ENCODE assay signal across 12 cellular contexts in the genomic region with DNA sequence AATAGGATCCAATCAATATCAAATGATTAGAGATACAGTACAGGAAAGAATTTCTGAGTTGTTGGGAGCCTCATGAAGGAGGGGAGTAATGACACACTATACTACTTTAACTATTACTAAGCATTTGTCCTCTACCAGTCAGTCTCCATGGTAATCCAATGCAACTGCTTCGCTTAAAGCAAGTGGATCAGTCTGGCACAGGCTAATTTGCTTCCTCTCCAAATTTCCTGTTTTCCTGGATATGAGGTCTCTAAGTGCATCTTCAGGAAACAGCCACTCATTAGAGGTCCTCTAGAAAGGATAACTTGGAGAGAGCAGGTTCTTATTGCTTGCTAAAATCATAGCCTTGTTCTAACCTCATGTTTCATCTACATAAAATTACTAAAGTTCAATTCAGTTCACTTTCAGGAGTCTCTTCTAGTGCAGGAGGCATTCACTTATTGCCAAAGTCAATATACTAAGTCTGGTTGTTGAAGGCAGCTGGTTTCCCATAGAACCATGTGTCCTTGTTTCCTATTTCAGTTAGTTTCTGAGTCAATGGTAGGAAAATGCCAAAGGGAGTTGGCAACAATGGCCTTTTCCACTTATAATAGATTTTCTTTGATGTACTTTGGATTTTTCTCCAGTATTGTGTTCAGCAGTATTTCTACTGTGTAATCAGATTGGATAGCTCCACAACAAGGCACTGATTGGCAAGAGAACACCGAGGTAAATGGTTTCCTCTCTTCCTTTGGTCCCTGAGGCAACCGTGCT. TPM values are rescaled to one million over a fixed set of nuclear protein-coding genes. Genes with fewer than 3 reads are reported as not detected.
DNase-seq lines count a peak whose midpoint lies in the region; ATAC-seq and TF ChIP-seq lines count a peak whose summit lies in the region.
"Had no signal": no experiment of that assay in that cellular context is flagged by ENCODE, and none has a peak within 500 bp of the region (broad histone marks: within the 10 kb centered on the region; RNA-seq: fewer than 3 reads in every experiment).

No MANE protein-coding gene starts in this region.

- intact Hi-C loops in esophagus squamous epithelium (cut with DNase I) = no loop called here

- DNase-seq in AG04449 (ENCODE audit: low read depth, low spot score) (peak; percentile 12), RPMI7951 (ENCODE audit: low read depth) (peak; percentile 32), esophagus squamous epithelium (lab: John Stamatoyannopoulos, UW) (no peak), T-helper 2 cell (no peak), HUDEP-2 (lab: John Stamatoyannopoulos, UW; ENCODE audit: unreplicated experiment in 76 of 76) (no peak)
- DNase-seq: activated T-cell treated with anti-CD3 and anti-CD28 coated beads, Interleukin-2, amount 50 U/mL, for 48 hours; DND-41; Kasumi-1; occipital lobe had no signal

- 31 to 53% methylated on average over 3 of the region's 3 CpGs for WGBS in esophagus squamous epithelium, 2 donors
- WGBS in mesodermal cell (ENCODE audit: insufficient coverage in 2 of 2), 2 experiments = 56% methylated on average over 2 of the region's 3 CpGs; no CpG with 5 or more reads in 1 of the 2 experiments

- H3K4me3 ChIP-seq in AG04449 (ENCODE audit: low read depth, low read length) = no peak overlapping the region
- H3K4me3 ChIP-seq in esophagus squamous epithelium = no peak overlapping the region
- H3K4me3 ChIP-seq in mesodermal cell (ENCODE audit: extremely low read depth, insufficient read depth, low read length, poor library complexity, severe bottlenecking) = no peak overlapping the region

- TF ChIP-seq CTCF in AG04449 (IDR thresholded peaks at IDR 0.05; ENCODE audit: insufficient read depth, low read length, missing control alignments) (no peak), esophagus squamous epithelium (IDR thresholded peaks at IDR 0.05) (no peak)

- CTCF ChIA-PET in AG04449 (lab: Yijun Ruan, JAX) = no interaction called here

- POLR2A ChIA-PET in AG04449 (lab: Yijun Ruan, JAX) = no interaction called here

- no peak for TF ChIP-seq POLR2A in esophagus squamous epithelium (IDR thresholded peaks at IDR 0.05)

- H3K9me3 ChIP-seq in esophagus squamous epithelium = peaks cover 0 to 6% (median 0%) of the 10 kb centered on the region in 3 donors
- no peaks in the 10 kb centered on the region for H3K9me3 ChIP-seq in mesodermal cell (ENCODE audit: control insufficient read depth, low read length)

- peaks cover 0 to 12% (median 0%) of the 10 kb centered on the region in 3 donors for H3K4me1 ChIP-seq in esophagus squamous epithelium
- peaks cover 51% of the 10 kb centered on the region for H3K4me1 ChIP-seq in mesodermal cell (ENCODE audit: control insufficient read depth, insufficient read depth, low read length, poor library complexity, severe bottlenecking)

- no peak for ATAC-seq in GM18519 (IDR thresholded peaks at IDR 0.05; ENCODE audit: low FRiP score, unreplicated experiment)
- no peak for ATAC-seq in HG02642 (IDR thresholded peaks at IDR 0.05; ENCODE audit: poor library complexity, unreplicated experiment)

- H3K27me3 ChIP-seq in esophagus squamous epithelium = no peaks in the 10 kb centered on the region

- peak overlapping the region in 3 of 4 donors; percentile 3 to 54 (median 27) for H3K27ac ChIP-seq in esophagus squamous epithelium
- H3K27ac ChIP-seq in mesodermal cell (ENCODE audit: low read depth, low read length, severe bottlenecking) = peak overlapping the region; percentile 94

- H3K36me3 ChIP-seq in esophagus squamous epithelium = no peaks in the 10 kb centered on the region
- no peaks in the 10 kb centered on the region for H3K36me3 ChIP-seq in mesodermal cell (ENCODE audit: control insufficient read depth, insufficient read depth, low read length)

RNA-seq across cellular contexts. Expression of a gene that starts 8.2 kb away (rescaled TPM):
- 485 and 650 TPM in 2 replicates for total RNA-seq in RPMI7951 (2014; rRNA removed; shearing (Covaris generic))
- total RNA-seq in esophagus squamous epithelium = 100 to 1,000 TPM; 102 to 174 (median 147) TPM
- polyA plus RNA-seq in mesodermal cell (2013, experiment 1 of 2) = 534 TPM
- polyA plus RNA-seq in mesodermal cell (2013, experiment 2 of 2) = 623 TPM

Comparison
In these comparisons a context has a peak if more than half of its experiments do, and no peak if none do; other contexts are left out.
1. DNase-seq: peak in AG04449 (single experiment) and RPMI7951 (single experiment); none in esophagus squamous epithelium (single experiment), T-helper 2 cell (0 of 5) and HUDEP-2 (0 of 76).